Comparison of ENCODE assay signal across 9 cellular contexts in genomic region chr19:28710278-28710677, GRCh38.
DNase-seq lines count a peak whose midpoint lies in the region; ATAC-seq and TF ChIP-seq lines count a peak whose summit lies in the region.
"Had no signal": no experiment of that assay in that cellular context is flagged by ENCODE, and none has a peak within 500 bp of the region (broad histone marks: within the 10 kb centered on the region; RNA-seq: fewer than 3 reads in every experiment).

No MANE protein-coding gene starts in this region.

- H3K9me3 ChIP-seq in lower lobe of right lung: no peaks in the 10 kb centered on the region
- H3K9me3 ChIP-seq: HAP-1 had no signal

- ATAC-seq in lower lobe of right lung (no peak), HG02970 (IDR thresholded peaks at IDR 0.05; ENCODE audit: low FRiP score, unreplicated experiment) (no peak), HG03460 (IDR thresholded peaks at IDR 0.05; ENCODE audit: unreplicated experiment) (no peak)

- no peaks in the 10 kb centered on the region for H3K4me1 ChIP-seq in lower lobe of right lung
- H3K4me1 ChIP-seq: HAP-1 had no signal

- H3K27ac ChIP-seq in lower lobe of right lung: no peak overlapping the region

- peak; percentile 86 for DNase-seq in Ammon's horn (ENCODE audit: low spot score)
- DNase-seq in HCEC 1CT: peak; percentile 36
- peak; percentile 56 for DNase-seq in NCI-H748 (lab: John Stamatoyannopoulos, UW; ENCODE audit: unreplicated experiment)
- DNase-seq in cardiac fibroblast (ENCODE audit: low read depth in 2 of 2): peak; percentile 77 to 84
- no peak for DNase-seq in lower lobe of right lung
- DNase-seq in stimulated activated CD4-positive, alpha-beta T cell treated with anti-CD3 and anti-CD28 coated beads, Interleukin-4, amount 100 ng/mL, for 1 hour: no peak

- TF ChIP-seq CTCF in cardiac fibroblast (IDR thresholded peaks at IDR 0.05; ENCODE audit: low read depth, low read length) (peak; percentile 63), lower lobe of right lung (IDR thresholded peaks at IDR 0.05) (peak; percentile 69)

- no peak overlapping the region for H3K4me3 ChIP-seq in cardiac fibroblast (replicated peaks in 1 of 2; ENCODE audit: low read depth in 2 of 2, low read length in 2 of 2)
- no peak overlapping the region for H3K4me3 ChIP-seq in lower lobe of right lung
- H3K4me3 ChIP-seq: HAP-1 had no signal

- intact Hi-C loops in lower lobe of right lung (cut with DNase I): no loop called here

- no peaks in the 10 kb centered on the region for H3K27me3 ChIP-seq in lower lobe of right lung (ENCODE audit: low read depth)

- H3K36me3 ChIP-seq in lower lobe of right lung: no peaks in the 10 kb centered on the region
- H3K36me3 ChIP-seq: HAP-1 had no signal

Comparison
In these comparisons a context has a peak if more than half of its experiments do, and no peak if none do; other contexts are left out.
1. DNase-seq: peak in Ammon's horn (single experiment), HCEC 1CT (single experiment), NCI-H748 (single experiment) and cardiac fibroblast (2 of 2); none in lower lobe of right lung (single experiment) and stimulated activated CD4-positive, alpha-beta T cell treated with anti-CD3 and anti-CD28 coated beads, Interleukin-4, amount 100 ng/mL, for 1 hour (single experiment).